Comparison of ENCODE assay signal across 27 cellular contexts in the genomic region with DNA sequence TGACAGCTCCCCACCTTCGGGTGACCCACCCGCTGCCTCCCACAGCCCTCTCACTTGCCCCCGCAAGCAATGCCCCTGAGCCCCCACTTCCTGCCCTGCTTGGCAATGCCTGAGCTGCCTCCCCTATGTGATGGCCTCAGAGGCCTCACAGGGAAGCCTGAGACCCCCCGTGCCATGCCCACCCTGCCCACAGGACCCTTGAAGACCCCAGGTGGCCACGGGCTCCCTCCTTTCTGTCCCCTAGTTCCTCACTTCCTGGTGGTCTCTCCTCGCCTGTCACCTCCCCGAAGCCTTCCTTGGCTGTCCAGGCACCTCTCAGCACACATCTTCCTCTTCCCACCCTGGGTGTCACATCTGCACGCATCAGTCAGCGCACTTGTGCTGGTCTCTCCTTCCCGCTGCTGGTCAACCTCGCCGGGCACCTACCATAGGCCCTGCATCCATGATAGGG.
"Had no signal": no experiment of that assay in that cellular context is flagged by ENCODE, and none has a peak within 500 bp of the region (broad histone marks: within the 10 kb centered on the region; RNA-seq: fewer than 3 reads in every experiment).

No MANE protein-coding gene starts in this region.

- H3K4me3 Mint-ChIP-seq: activated naive CD4-positive, alpha-beta T cell treated with anti-CD3 and anti-CD28 coated beads, Interleukin-2, amount 50 U/mL, for 24 hours; activated naive CD8-positive, alpha-beta T cell treated with anti-CD3 and anti-CD28 coated beads, Interleukin-2, amount 50 U/mL, for 24 hours; activated T-cell treated with anti-CD3 and anti-CD28 coated beads, Interleukin-2, amount 50 U/mL, for 4 hours; central memory CD8-positive, alpha-beta T cell; memory B cell; natural killer cell; neural progenitor cell; stimulated activated effector memory CD8-positive, alpha-beta T cell treated with anti-CD3 and anti-CD28 coated beads, Interleukin-12 subunit alpha, Interleukin-12 subunit beta, amount 100 ng/mL, for 72 hours; stimulated activated naive CD8-positive, alpha-beta T cell treated with anti-CD3 and anti-CD28 coated beads, Interleukin-15, Interleukin-2, amounts not matched to agents 100 ng/mL and 50 ng/mL, for 24 hours; T-helper 17 cell had no signal

- H3K27ac ChIP-seq: gastrocnemius medialis, hepatocyte, neural progenitor cell, right lobe of liver, skin epidermis, WERI-Rb-1 had no signal

- H3K36me3 Mint-ChIP-seq: activated naive CD4-positive, alpha-beta T cell treated with anti-CD3 and anti-CD28 coated beads, Interleukin-2, amount 50 U/mL, for 24 hours; natural killer cell; neural progenitor cell; stimulated activated effector memory CD8-positive, alpha-beta T cell treated with anti-CD3 and anti-CD28 coated beads, Interleukin-12 subunit alpha, Interleukin-12 subunit beta, amount 100 ng/mL, for 72 hours had no signal

- H3K27ac Mint-ChIP-seq: activated naive CD4-positive, alpha-beta T cell treated with anti-CD3 and anti-CD28 coated beads, Interleukin-2, amount 50 U/mL, for 24 hours; activated naive CD8-positive, alpha-beta T cell treated with anti-CD3 and anti-CD28 coated beads, Interleukin-2, amount 50 U/mL, for 24 hours; activated T-helper 2 cell treated with anti-CD3 and anti-CD28 coated beads, Interferon-gamma antibody, Interleukin-2, Interleukin-4, amounts not matched to agents 10 μg/mL and 5 μg/mL and 100 μg/mL, durations not matched to agents 14 hours and 24 hours and 36 hours; memory B cell; natural killer cell; neural progenitor cell; stimulated activated effector memory CD8-positive, alpha-beta T cell treated with anti-CD3 and anti-CD28 coated beads, Interleukin-12 subunit alpha, Interleukin-12 subunit beta, amount 100 ng/mL, for 72 hours; stimulated activated naive CD8-positive, alpha-beta T cell treated with anti-CD3 and anti-CD28 coated beads, Interleukin-15, Interleukin-2, amounts not matched to agents 100 ng/mL and 50 ng/mL, for 24 hours; T-helper 17 cell had no signal

- H3K4me1 Mint-ChIP-seq: memory B cell, neural progenitor cell had no signal

- H3K36me3 ChIP-seq: gastrocnemius medialis, neural progenitor cell, right lobe of liver, WERI-Rb-1 had no signal

- H3K9me3 ChIP-seq: gastrocnemius medialis, right lobe of liver, SK-N-SH had no signal

- H3K9ac ChIP-seq: neural progenitor cell, SK-N-SH had no signal

- DNase-seq: activated CD4-positive, alpha-beta T cell treated with anti-CD3 and anti-CD28 coated beads for 1 hour; activated CD4-positive, alpha-beta T cell treated with anti-CD3 and anti-CD28 coated beads, Interleukin-2, amount 50 U/mL, for 1 hour; activated naive CD8-positive, alpha-beta T cell treated with anti-CD3 and anti-CD28 coated beads, Interleukin-2, amount 50 U/mL, for 24 hours; activated T-cell treated with anti-CD3 and anti-CD28 coated beads, Interleukin-2, amount 50 U/mL, for 4 hours; amygdala; dermis blood vessel endothelial cell; effector CD8-positive, alpha-beta T cell; gastrocnemius medialis; left colon; natural killer cell; right lobe of liver; stimulated activated CD4-positive, alpha-beta T cell treated with anti-CD3 and anti-CD28 coated beads, Interleukin-12 subunit alpha, Interleukin-12 subunit beta, amount 100 ng/mL, for 4 hours; stimulated activated CD4-positive, alpha-beta T cell treated with anti-CD3 and anti-CD28 coated beads, Interleukin-4, amount 100 ng/mL, for 24 hours; substantia nigra; T-helper 17 cell; T1000; WERI-Rb-1 had no signal

- H3K4me3 ChIP-seq: gastrocnemius medialis, hepatocyte, neural progenitor cell, right lobe of liver, skin epidermis had no signal

- H3K4me1 ChIP-seq: gastrocnemius medialis, neural progenitor cell, right lobe of liver had no signal

- H3K27me3 ChIP-seq: hepatocyte, neural progenitor cell, right lobe of liver had no signal

- ATAC-seq: activated naive CD8-positive, alpha-beta T cell treated with anti-CD3 and anti-CD28 coated beads, Interleukin-2, amount 50 U/mL, for 24 hours; activated T-cell treated with anti-CD3 and anti-CD28 coated beads, Interleukin-2, amount 50 U/mL, for 4 hours; gastrocnemius medialis; left colon; natural killer cell; right lobe of liver; stimulated activated effector memory CD8-positive, alpha-beta T cell treated with anti-CD3 and anti-CD28 coated beads, Interleukin-12 subunit alpha, Interleukin-12 subunit beta, amount 100 ng/mL, for 72 hours; T-helper 17 cell had no signal

- H3K9me3 Mint-ChIP-seq: activated naive CD4-positive, alpha-beta T cell treated with anti-CD3 and anti-CD28 coated beads, Interleukin-2, amount 50 U/mL, for 24 hours; activated T-cell treated with anti-CD3 and anti-CD28 coated beads, Interleukin-2, amount 50 U/mL, for 4 hours; central memory CD8-positive, alpha-beta T cell; natural killer cell; stimulated activated effector memory CD8-positive, alpha-beta T cell treated with anti-CD3 and anti-CD28 coated beads, Interleukin-12 subunit alpha, Interleukin-12 subunit beta, amount 100 ng/mL, for 72 hours had no signal
